Comparison of ENCODE assay signal across 27 cellular contexts in genomic region chr4:56028165-56028564, GRCh38.
"Had no signal": no experiment of that assay in that cellular context is flagged by ENCODE, and none has a peak within 500 bp of the region (broad histone marks: within the 10 kb centered on the region; RNA-seq: fewer than 3 reads in every experiment).

No MANE protein-coding gene starts in this region.

- FAIRE-seq: colon, endometrium, endothelial cell of umbilical vein, frontal cortex had no signal

- H3K9me3 ChIP-seq: colonic mucosa, esophagus squamous epithelium, gastrocnemius medialis had no signal

- H3K27ac ChIP-seq: colonic mucosa, coronary artery, dorsolateral prefrontal cortex, epithelial cell of prostate, esophagus muscularis mucosa, esophagus squamous epithelium, foreskin keratinocyte, gastrocnemius medialis, gastroesophageal sphincter, heart left ventricle, heart right ventricle had no signal

- H3K4me3 ChIP-seq: colonic mucosa, coronary artery, dorsolateral prefrontal cortex, esophagus muscularis mucosa, esophagus squamous epithelium, gastrocnemius medialis, gastroesophageal sphincter, heart left ventricle, heart right ventricle had no signal

- H3K27me3 ChIP-seq: colonic mucosa, dorsolateral prefrontal cortex, esophagus muscularis mucosa, esophagus squamous epithelium, foreskin keratinocyte, gastrocnemius medialis, gastroesophageal sphincter, heart left ventricle, heart right ventricle had no signal

- DNase-seq: colonic mucosa; cortex of kidney; dermis blood vessel endothelial cell; dorsolateral prefrontal cortex; effector CD4-positive, alpha-beta T cell; effector CD8-positive, alpha-beta T cell; effector memory CD4-positive, alpha-beta T cell; effector memory CD8-positive, alpha-beta T cell; endodermal cell; esophagus squamous epithelium; foreskin fibroblast; foreskin keratinocyte; foreskin melanocyte; gastrocnemius medialis; glutamatergic neuron; head of caudate nucleus; heart left ventricle; heart right ventricle had no signal

- ATAC-seq: effector memory CD8-positive, alpha-beta T cell; esophagus mucosa; foreskin keratinocyte; gastrocnemius medialis; gastroesophageal sphincter; heart left ventricle; heart right ventricle had no signal

- H3K4me1 ChIP-seq: colonic mucosa, esophagus muscularis mucosa, esophagus squamous epithelium, gastrocnemius medialis, gastroesophageal sphincter, heart left ventricle, heart right ventricle had no signal

- H3K36me3 ChIP-seq: colonic mucosa had no signal
